8 cellular contexts compared by ENCODE assay signal in genomic region chr11:113242767-113243397, GRCh38.
A peak's percentile ranks its signal among the peaks of the same experiment; 100 is the strongest.
DNase-seq lines count a peak whose midpoint lies in the region; ATAC-seq and TF ChIP-seq lines count a peak whose summit lies in the region.

No MANE protein-coding gene starts in this region.

- peak overlapping the region; percentile 61 for H3K4me3 Mint-ChIP-seq in activated CD8-positive, alpha-beta memory T cell treated with anti-CD3 and anti-CD28 coated beads, Interleukin-2, amount 10 ng/mL, durations not matched to agents 7 days and 5 days

- peaks cover 59% of the 10 kb centered on the region for H3K27me3 Mint-ChIP-seq in activated CD8-positive, alpha-beta memory T cell treated with anti-CD3 and anti-CD28 coated beads, Interleukin-2, amount 10 ng/mL, durations not matched to agents 7 days and 5 days

- TF ChIP-seq CTCF in brain microvascular endothelial cell (IDR thresholded peaks at IDR 0.05; ENCODE audit: low read depth, low read length, missing control alignments) (no peak), lung (IDR thresholded peaks at IDR 0.05; ENCODE audit: control extremely low read depth, extremely low read depth) (no peak), testis (IDR thresholded peaks at IDR 0.05) (no peak)

- WGBS in lung, 2 donors = 20 to 45% methylated on average over 21 of the region's 21 CpGs
- WGBS in testis, 2 donors = 14 to 25% methylated on average over 21 of the region's 21 CpGs

- peak overlapping the region; percentile 21 for H3K27ac Mint-ChIP-seq in activated CD8-positive, alpha-beta memory T cell treated with anti-CD3 and anti-CD28 coated beads, Interleukin-2, amount 10 ng/mL, durations not matched to agents 7 days and 5 days

- CTCF ChIA-PET in activated CD8-positive, alpha-beta memory T cell treated with anti-CD3 and anti-CD28 coated beads, Interleukin-2, amount 10 ng/mL, durations not matched to agents 7 days and 5 days (lab: Charles Lee) = interaction anchor here (1.3 to 1.5 kb wide), 2 partner anchors 445 to 655 kb away, joined by 5 to 6 read pairs; no protein-coding TSS in a partner anchor

- peak; percentile 81 for DNase-seq in activated CD8-positive, alpha-beta memory T cell treated with anti-CD3 and anti-CD28 coated beads, Interleukin-2, amount 10 ng/mL, durations not matched to agents 7 days and 5 days
- no peak for DNase-seq in activated CD8-positive, alpha-beta memory T cell treated with anti-CD3 and anti-CD28 coated beads, Interleukin-2, amount 50 U/mL, for 4 hours
- DNase-seq in brain microvascular endothelial cell (peak; percentile 66), lung (ENCODE audit: low spot score) (no peak), testis (peak; percentile 16), HK-2 (ENCODE audit: unreplicated experiment) (no peak), NCI-H446 (lab: John Stamatoyannopoulos, UW) (no peak), H7 (no peak)

- H3K36me3 Mint-ChIP-seq in activated CD8-positive, alpha-beta memory T cell treated with anti-CD3 and anti-CD28 coated beads, Interleukin-2, amount 10 ng/mL, durations not matched to agents 7 days and 5 days = no peaks in the 10 kb centered on the region

- no peaks in the 10 kb centered on the region for H3K9me3 Mint-ChIP-seq in activated CD8-positive, alpha-beta memory T cell treated with anti-CD3 and anti-CD28 coated beads, Interleukin-2, amount 10 ng/mL, durations not matched to agents 7 days and 5 days (ENCODE audit: low read depth)

- ATAC-seq in activated CD8-positive, alpha-beta memory T cell treated with anti-CD3 and anti-CD28 coated beads, Interleukin-2, amount 10 ng/mL, durations not matched to agents 7 days and 5 days = peak; percentile 93
- ATAC-seq in lung (ENCODE audit: insufficient read depth, low FRiP score) = peak; percentile 15

- in situ Hi-C loops in brain microvascular endothelial cell (cut with HindIII; ENCODE audit: low pct_ligation_motif_present, low sequenced_read_pairs) = no loop called here

- H3K36me3 ChIP-seq in brain microvascular endothelial cell (replicated peaks) = no peaks in the 10 kb centered on the region
- H3K36me3 ChIP-seq in lung (ENCODE audit: control insufficient read depth in 2 of 2, insufficient read depth in 2 of 2, low read length in 2 of 2) = peaks cover 0 to 6% of the 10 kb centered on the region in 2 donors
- H3K36me3 ChIP-seq in testis (ENCODE audit: low read depth, missing control alignments) = no peaks in the 10 kb centered on the region
- no peaks in the 10 kb centered on the region for H3K36me3 ChIP-seq in H7 (replicated peaks; ENCODE audit: control insufficient read depth, insufficient read depth, low read length)

- intact Hi-C loops in testis (cut with DNase I; ENCODE audit: low total_unique reads) = no loop called here

- peaks cover 14% of the 10 kb centered on the region for H3K4me1 Mint-ChIP-seq in activated CD8-positive, alpha-beta memory T cell treated with anti-CD3 and anti-CD28 coated beads, Interleukin-2, amount 10 ng/mL, durations not matched to agents 7 days and 5 days

- no peak for TF ChIP-seq POLR2A in testis (IDR thresholded peaks at IDR 0.05)

- no peak overlapping the region for H3K27ac ChIP-seq in brain microvascular endothelial cell
- peak overlapping the region in 1 of 2 donors; percentile 21 for H3K27ac ChIP-seq in lung (ENCODE audit: low read depth in 1 of 2, low read length in 1 of 2)
- H3K27ac ChIP-seq in testis = peak overlapping the region in 1 of 2 donors; percentile 52

- no peaks in the 10 kb centered on the region for H3K9me3 ChIP-seq in lung (ENCODE audit: control insufficient read depth in 2 of 2, insufficient read depth in 1 of 2, low read length in 1 of 2)
- H3K9me3 ChIP-seq in testis = no peaks in the 10 kb centered on the region

- H3K4me1 ChIP-seq in lung (ENCODE audit: control insufficient read depth in 2 of 2, insufficient read depth in 2 of 2, low read length in 2 of 2) = no peaks in the 10 kb centered on the region
- no peaks in the 10 kb centered on the region for H3K4me1 ChIP-seq in testis

- H3K4me3 ChIP-seq in brain microvascular endothelial cell (ENCODE audit: low read depth, low read length) (peak overlapping the region; percentile 41), lung (no peak overlapping the region), testis (peak overlapping the region in 1 of 2 donors; percentile 36), H7 (ENCODE audit: insufficient read depth, low read depth, low read length) (no peak overlapping the region)

- no peaks in the 10 kb centered on the region for H3K27me3 ChIP-seq in brain microvascular endothelial cell (replicated peaks)
- H3K27me3 ChIP-seq in lung (ENCODE audit: control insufficient read depth, insufficient read depth) = peaks cover 2% of the 10 kb centered on the region
- H3K27me3 ChIP-seq in testis = no peaks in the 10 kb centered on the region
- H3K27me3 ChIP-seq in H7 (ENCODE audit: control insufficient read depth, insufficient read depth, low read length) = no peaks in the 10 kb centered on the region

Comparison
In these comparisons a context has a peak if more than half of its experiments do, and no peak if none do; other contexts are left out.
1. DNase-seq: peak in activated CD8-positive, alpha-beta memory T cell treated with anti-CD3 and anti-CD28 coated beads, Interleukin-2, amount 10 ng/mL, durations not matched to agents 7 days and 5 days (single experiment), brain microvascular endothelial cell (single experiment) and testis (single experiment); none in activated CD8-positive, alpha-beta memory T cell treated with anti-CD3 and anti-CD28 coated beads, Interleukin-2, amount 50 U/mL, for 4 hours (single experiment), lung (single experiment), HK-2 (single experiment), NCI-H446 (0 of 2) and H7 (single experiment).